ENCODE assay signal across 19 cellular contexts in the genomic region with DNA sequence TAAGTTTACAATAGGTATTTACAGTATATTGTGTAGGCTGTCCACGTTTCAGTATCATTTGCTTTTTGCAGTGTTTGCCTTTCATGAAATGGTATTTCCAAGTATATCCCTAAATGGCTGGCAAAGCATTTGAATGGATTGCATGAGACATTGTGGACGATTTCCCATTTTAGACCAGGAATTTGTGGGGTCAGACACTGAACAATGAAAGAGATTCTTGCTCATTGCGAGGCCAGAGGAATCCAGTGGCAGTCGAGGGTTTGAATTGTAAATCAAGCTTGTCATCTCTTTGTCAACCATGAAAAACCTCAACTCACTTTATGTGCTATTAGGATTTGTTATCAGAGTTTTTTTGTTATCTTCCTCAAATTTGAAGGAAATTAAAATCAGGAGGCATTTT.
DNase-seq lines count a peak whose midpoint lies in the region; ATAC-seq and TF ChIP-seq lines count a peak whose summit lies in the region.
"Had no signal": no experiment of that assay in that cellular context is flagged by ENCODE, and none has a peak within 500 bp of the region (broad histone marks: within the 10 kb centered on the region; RNA-seq: fewer than 3 reads in every experiment).

No MANE protein-coding gene starts in this region.

- H3K4me1 ChIP-seq in adipocyte (ENCODE audit: control insufficient read depth, insufficient read depth, low read length) (peaks cover 43% of the 10 kb centered on the region), Karpas-422 (ENCODE audit: low read length) (peaks cover 6% of the 10 kb centered on the region; the same call in 1 of the 2 replicates)
- H3K4me1 ChIP-seq: A549 had no signal

- H3K9ac ChIP-seq in adipocyte (ENCODE audit: low read length) (no peak overlapping the region), Karpas-422 (ENCODE audit: low read length) (no peak overlapping the region)

- ATAC-seq in HG03039 (IDR thresholded peaks at IDR 0.05; ENCODE audit: unreplicated experiment) = no peak
- ATAC-seq: A549, left colon had no signal

- H3K9me3 ChIP-seq in adipocyte (ENCODE audit: control insufficient read depth, low read length) (no peaks in the 10 kb centered on the region), Karpas-422 (ENCODE audit: low read length) (no peaks in the 10 kb centered on the region)
- H3K9me3 ChIP-seq: A549 had no signal

- H2AFZ ChIP-seq in Karpas-422 (ENCODE audit: low read length) = no peak overlapping the region
- H2AFZ ChIP-seq: PC-9 had no signal

- CTCF ChIA-PET in GM10248 (lab: Yijun Ruan, JAX) = no interaction called here

- H4K20me1 ChIP-seq in Karpas-422 (ENCODE audit: insufficient read depth, low read depth, low read length) = no peaks in the 10 kb centered on the region

- DNase-seq in AG09309 (ENCODE audit: low read depth) (peak; percentile 59), HS-27A (ENCODE audit: low read depth) (peak; percentile 30), adipocyte (ENCODE audit: low read depth) (peak; percentile 26), myocyte (ENCODE audit: low read depth) (peak; percentile 73), GM10248 (ENCODE audit: extremely low spot score) (no peak), GM19240 (ENCODE audit: insufficient read length, low spot score) (no peak), Karpas-422 (no peak)
- DNase-seq: activated CD4-positive, alpha-beta T cell treated with anti-CD3 and anti-CD28 coated beads for 1 hour; activated naive CD8-positive, alpha-beta T cell treated with anti-CD3 and anti-CD28 coated beads, Interleukin-2, amount 10 ng/mL, durations not matched to agents 7 days and 5 days; DMS153; left colon; NCI-H1436; NCI-H82; PC-9; stimulated activated CD8-positive, alpha-beta memory T cell treated with anti-CD3 and anti-CD28 coated beads, Interleukin-4, amount 100 ng/mL, for 48 hours had no signal

- H3K4me3 ChIP-seq in AG09309 (ENCODE audit: control insufficient read depth, low read depth, low read length) (no peak overlapping the region), adipocyte (ENCODE audit: low read length) (no peak overlapping the region), Karpas-422 (ENCODE audit: low read length) (no peak overlapping the region)
- H3K4me3 ChIP-seq: A549, cardiac muscle cell, PC-9 had no signal

- no peaks in the 10 kb centered on the region for H3K36me3 ChIP-seq in adipocyte (ENCODE audit: control insufficient read depth, insufficient read depth, low read length, severe bottlenecking)
- H3K36me3 ChIP-seq in Karpas-422 (ENCODE audit: insufficient read depth, low read length) = no peaks in the 10 kb centered on the region
- H3K36me3 ChIP-seq: cardiac muscle cell had no signal

- H3K9me2 ChIP-seq in Karpas-422 (replicated peaks; ENCODE audit: insufficient read depth, low read length) = no peaks in the 10 kb centered on the region

- POLR2A ChIA-PET in GM10248 (lab: Yijun Ruan, JAX) = no interaction called here

- TF ChIP-seq CTCF in AG09309 (IDR thresholded peaks at IDR 0.05; ENCODE audit: control insufficient read depth, insufficient read depth, low read depth, low read length, missing control alignments) = no peak
- TF ChIP-seq CTCF in GM10248 (IDR thresholded peaks at IDR 0.05; ENCODE audit: control extremely low read depth, extremely low read depth, low read depth, missing control alignments) = no peak

- H3K27ac ChIP-seq in Karpas-422 (ENCODE audit: low read length) = no peak overlapping the region
- H3K27ac ChIP-seq: A549, cardiac muscle cell, epithelial cell of prostate, PC-9 had no signal

- no peaks in the 10 kb centered on the region for H3K79me2 ChIP-seq in Karpas-422 (ENCODE audit: low read length)

- H3K27me3 ChIP-seq in adipocyte (replicated peaks; ENCODE audit: control insufficient read depth, insufficient read depth, low read length) (no peaks in the 10 kb centered on the region), Karpas-422 (ENCODE audit: low read length) (no peaks in the 10 kb centered on the region)
- H3K27me3 ChIP-seq: cardiac muscle cell had no signal

- H3K4me2 ChIP-seq in Karpas-422 (ENCODE audit: low read depth, low read length, poor library complexity, severe bottlenecking) = no peak overlapping the region
- H3K4me2 ChIP-seq: A549, PC-9 had no signal

Comparison
In these comparisons a context has a peak if more than half of its experiments do, and no peak if none do; other contexts are left out.
1. DNase-seq: peak in AG09309 (single experiment), HS-27A (single experiment), adipocyte (single experiment) and myocyte (single experiment); none in GM10248 (single experiment), GM19240 (single experiment) and Karpas-422 (single experiment).